ENCODE assay signal across 8 cellular contexts in the genomic region with DNA sequence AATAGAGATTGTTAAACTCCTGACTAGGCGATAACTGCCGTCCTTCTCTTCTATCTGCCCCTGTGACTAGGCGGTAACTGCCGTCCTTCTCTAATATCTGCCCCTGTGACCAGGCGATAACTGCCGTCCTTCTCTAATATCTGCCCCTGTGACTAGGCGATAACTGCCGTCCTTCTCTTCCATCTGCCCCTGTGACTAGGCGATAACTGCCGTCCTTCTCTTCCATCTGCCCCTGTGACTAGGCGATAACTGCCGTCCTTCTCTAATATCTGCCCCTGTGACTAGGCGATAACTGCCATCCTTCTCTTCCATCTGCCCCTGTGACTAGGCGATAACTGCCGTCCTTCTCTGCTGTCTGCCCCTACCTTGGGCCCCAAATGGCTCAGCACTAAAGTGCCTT. TPM values are rescaled to one million over a fixed set of nuclear protein-coding genes. Genes with fewer than 3 reads are reported as not detected.
DNase-seq lines count a peak whose midpoint lies in the region; ATAC-seq, FAIRE-seq and TF ChIP-seq lines count a peak whose summit lies in the region.
"Not testable (repeated sequence)": the region's sequence is repeated elsewhere in the genome, so short reads cannot be mapped to it uniquely, and the experiment has no call there.

No MANE protein-coding gene starts in this region.

- H3K27me3 ChIP-seq in bronchial epithelial cell (ENCODE audit: control insufficient read depth, insufficient read depth, low read length); uterus: not testable (repeated sequence)

- DNase-seq in GM12891 (ENCODE audit: insufficient read length, low spot score) = not testable (repeated sequence)
- DNase-seq in activated T-cell treated with anti-CD3 and anti-CD28 coated beads, Interleukin-2, amount 50 U/mL, for 1 hour = peak; percentile 23
- DNase-seq in bronchial epithelial cell (ENCODE audit: low read depth) (peak; percentile 2), glutamatergic neuron (peak; percentile 22), memory B cell (ENCODE audit: low spot score in 2 of 2) (peak; percentile 21 to 43), progenitor cell of endocrine pancreas (ENCODE audit: low spot score, unreplicated experiment) (peak; percentile 46), uterus (peak; percentile 13 to 40)

- H3K27ac ChIP-seq in uterus = not testable (repeated sequence)

- H3K27ac Mint-ChIP-seq in glutamatergic neuron (ENCODE audit: unreplicated experiment); memory B cell; progenitor cell of endocrine pancreas: not testable (repeated sequence)

- TF ChIP-seq POLR2A in GM12891 (IDR thresholded peaks at IDR 0.05; ENCODE audit: low read depth, low read length); uterus (IDR thresholded peaks at IDR 0.05): not testable (repeated sequence)

- peak; percentile 92 for FAIRE-seq in GM12891 (lab: Jason Lieb, UNC)
- peak; percentile 100 for FAIRE-seq in bronchial epithelial cell (lab: Jason Lieb, UNC)

- not testable (repeated sequence) for H3K9me3 ChIP-seq in uterus

- not testable (repeated sequence) for H3K4me3 ChIP-seq in bronchial epithelial cell (ENCODE audit: low read depth, low read length); uterus

- H3K36me3 ChIP-seq in bronchial epithelial cell (ENCODE audit: control insufficient read depth, insufficient read depth, low read length); uterus: not testable (repeated sequence)

- H3K4me3 Mint-ChIP-seq in glutamatergic neuron (ENCODE audit: unreplicated experiment); memory B cell; progenitor cell of endocrine pancreas (ENCODE audit: low read depth): not testable (repeated sequence)

- H3K36me3 Mint-ChIP-seq in glutamatergic neuron (ENCODE audit: unreplicated experiment); memory B cell; progenitor cell of endocrine pancreas (ENCODE audit: insufficient read depth): not testable (repeated sequence)

- H3K4me1 ChIP-seq in uterus = not testable (repeated sequence)

- not testable (repeated sequence) for H3K27me3 Mint-ChIP-seq in glutamatergic neuron (ENCODE audit: unreplicated experiment); memory B cell; progenitor cell of endocrine pancreas

- peak; percentile 63 for ATAC-seq in HG03432 (IDR thresholded peaks at IDR 0.05; ENCODE audit: unreplicated experiment)
- not testable (repeated sequence) for ATAC-seq in memory B cell (ENCODE audit: low read depth)

- not testable (repeated sequence) for H3K9me3 Mint-ChIP-seq in glutamatergic neuron (ENCODE audit: unreplicated experiment); memory B cell
- H3K9me3 Mint-ChIP-seq in progenitor cell of endocrine pancreas (ENCODE audit: low read depth) = peaks cover 62% of the 10 kb centered on the region

- intact Hi-C loops in uterus (cut with DNase I; ENCODE audit: low total_unique reads) = not testable (repeated sequence)

- TF ChIP-seq CTCF in bronchial epithelial cell (IDR thresholded peaks at IDR 0.05; ENCODE audit: insufficient read depth, low read length, severe bottlenecking); glutamatergic neuron (IDR thresholded peaks at IDR 0.05; ENCODE audit: partially characterized antibody, unreplicated experiment); progenitor cell of endocrine pancreas (IDR thresholded peaks at IDR 0.05; ENCODE audit: unreplicated experiment); uterus (IDR thresholded peaks at IDR 0.05): not testable (repeated sequence)

- H3K4me1 Mint-ChIP-seq in glutamatergic neuron (ENCODE audit: low read depth, unreplicated experiment); memory B cell; progenitor cell of endocrine pancreas (ENCODE audit: low read depth): not testable (repeated sequence)

RNA-seq across cellular contexts. Expression of gene FRG1, which starts 59.5 kb away (rescaled TPM):
- 56.2 TPM for polyA plus RNA-seq in GM12891 (2012; ENCODE audit: low read depth, missing spikeins)
- total RNA-seq in bronchial epithelial cell = 23.9 and 26.3 TPM in 2 replicates
- 46.0 TPM for total RNA-seq in glutamatergic neuron (ENCODE audit: unreplicated experiment)
- total RNA-seq in progenitor cell of endocrine pancreas = 36.4 and 36.7 TPM in 2 replicates
- 10 to 100 TPM; 25.6 to 93.2 (median 34.5) TPM for total RNA-seq in uterus
